ENCODE assay signal across 11 cellular contexts in genomic region chrY:6913362-6913761, GRCh38. TPM values are rescaled to one million over a fixed set of nuclear protein-coding genes. Genes with fewer than 3 reads are reported as not detected.
"Had no signal": no experiment of that assay in that cellular context is flagged by ENCODE, and none has a peak within 500 bp of the region (broad histone marks: within the 10 kb centered on the region; RNA-seq: fewer than 3 reads in every experiment).

No MANE protein-coding gene starts in this region.

- H3K9ac ChIP-seq: GM23248 had no signal

- H3K9me3 ChIP-seq: HAP-1 had no signal

- H3K27ac Mint-ChIP-seq: H9, HFFc6 had no signal

- H3K4me1 ChIP-seq: HAP-1 had no signal

- H3K27ac ChIP-seq: GM23248 had no signal

- FAIRE-seq: H1, H54 had no signal

- H3K4me3 ChIP-seq: GM23248, HAP-1 had no signal

- H3K4me1 Mint-ChIP-seq: H9 had no signal

- H3K9me3 Mint-ChIP-seq: H9, HFFc6 had no signal

- H3K36me3 ChIP-seq: HAP-1 had no signal

- DNase-seq: GM23248, GOT3, H7, H9, HCEC 1CT, HFFc6 had no signal

- H3K4me3 Mint-ChIP-seq: H9, HFFc6 had no signal

- H2AFZ ChIP-seq: GM23248 had no signal

- ATAC-seq: HCT116 had no signal

RNA-seq across cellular contexts. Expression of gene AMELY, which starts 1.8 kb away (rescaled TPM):
- total RNA-seq: GM23248, H1, H4, H7, H9, HFFc6 had no signal
- polyA plus RNA-seq: GM23248 had no signal

RNA-seq across cellular contexts. Expression of gene TBL1Y, which starts 2.9 kb away (rescaled TPM):
- total RNA-seq: GM23248, H4, H7, H9, HFFc6 had no signal
- polyA plus RNA-seq: GM23248 had no signal
